In genomic region chr13:70407486-70407885, GRCh38 we compare ENCODE assay signal across 16 cellular contexts.
DNase-seq lines count a peak whose midpoint lies in the region; ATAC-seq, FAIRE-seq and TF ChIP-seq lines count a peak whose summit lies in the region.
"Had no signal": no experiment of that assay in that cellular context is flagged by ENCODE, and none has a peak within 500 bp of the region (broad histone marks: within the 10 kb centered on the region; RNA-seq: fewer than 3 reads in every experiment).

No MANE protein-coding gene starts in this region.

- H2AK5ac ChIP-seq in mesenchymal stem cell (ENCODE audit: low read length, severe bottlenecking), result no peak overlapping the region

- H3K36me3 Mint-ChIP-seq in T-helper 2 cell treated with Interferon-gamma antibody and Interleukin-4, amounts not matched to agents 5 μg/mL and 100 μg/mL, for 36 hours (ENCODE audit: low read depth), result no peaks in the 10 kb centered on the region
- H3K36me3 Mint-ChIP-seq: CD4-positive, alpha-beta memory T cell had no signal

- no peak overlapping the region for H3K4ac ChIP-seq in mesenchymal stem cell (ENCODE audit: low read depth in 1 of 2, low read length in 2 of 2)

- H4K91ac ChIP-seq in mesenchymal stem cell (ENCODE audit: low read length), result no peak overlapping the region

- TF ChIP-seq CTCF in PC-3 (conservative IDR thresholded peaks at IDR 0.05; ENCODE audit: low read depth, low read length) (no peak), bronchial epithelial cell (IDR thresholded peaks at IDR 0.05; ENCODE audit: insufficient read depth, low read length, severe bottlenecking) (no peak)

- H3K27me3 ChIP-seq in PC-3 (ENCODE audit: low read length), result no peaks in the 10 kb centered on the region
- no peaks in the 10 kb centered on the region for H3K27me3 ChIP-seq in bronchial epithelial cell (ENCODE audit: control insufficient read depth, insufficient read depth, low read length)
- H3K27me3 ChIP-seq in mesenchymal stem cell (ENCODE audit: control insufficient read depth in 1 of 2, insufficient read depth in 1 of 2, low read length in 2 of 2), result no peaks in the 10 kb centered on the region
- H3K27me3 ChIP-seq: BE2C had no signal

- no TSS peak for BruUV-seq in PC-3 (replicated peaks; lab: Mats Ljungman, UMichigan)

- no peaks in the 10 kb centered on the region for H3K79me1 ChIP-seq in mesenchymal stem cell (replicated peaks; ENCODE audit: low read length, poor library complexity, severe bottlenecking)

- no peak overlapping the region for H3K23ac ChIP-seq in mesenchymal stem cell (ENCODE audit: low read length in 2 of 2)

- no peaks in the 10 kb centered on the region for H3K4me1 Mint-ChIP-seq in T-helper 2 cell treated with Interferon-gamma antibody and Interleukin-4, amounts not matched to agents 5 μg/mL and 100 μg/mL, for 36 hours (ENCODE audit: low read depth)
- H3K4me1 Mint-ChIP-seq: CD4-positive, alpha-beta memory T cell had no signal

- peak overlapping the region; percentile 73 for H3K4me2 ChIP-seq in PC-3 (ENCODE audit: low read length)
- no peak overlapping the region for H3K4me2 ChIP-seq in mesenchymal stem cell (ENCODE audit: low read length, poor library complexity, severe bottlenecking)

- no peak overlapping the region for H2BK120ac ChIP-seq in mesenchymal stem cell (ENCODE audit: low read depth, low read length)

- H3K14ac ChIP-seq in mesenchymal stem cell (ENCODE audit: low read length in 2 of 2), result no peak overlapping the region

- H3K9me3 Mint-ChIP-seq in T-helper 2 cell treated with Interferon-gamma antibody and Interleukin-4, amounts not matched to agents 5 μg/mL and 100 μg/mL, for 36 hours, result peaks cover 7% of the 10 kb centered on the region

- FAIRE-seq in bronchial epithelial cell (lab: Jason Lieb, UNC), result no peak
- FAIRE-seq: A204.1, GM12878, GM18507, H54 had no signal

- H3K4me3 ChIP-seq in PC-3 (ENCODE audit: low read length), result peak overlapping the region; percentile 21; the same call in 1 of the 2 replicates
- H3K4me3 ChIP-seq in bronchial epithelial cell (ENCODE audit: low read depth, low read length), result no peak overlapping the region
- H3K4me3 ChIP-seq in mesenchymal stem cell (ENCODE audit: insufficient read depth in 1 of 2, low read depth in 1 of 2, low read length in 2 of 2), result no peak overlapping the region
- H3K4me3 ChIP-seq: GM12878, GM23248 had no signal

- no peaks in the 10 kb centered on the region for H4K20me1 ChIP-seq in PC-3 (ENCODE audit: low read length)

- H3K9ac ChIP-seq in PC-3 (ENCODE audit: low read length) (no peak overlapping the region; the same call in 1 of the 2 replicates), mesenchymal stem cell (ENCODE audit: low read length) (no peak overlapping the region)
- H3K9ac ChIP-seq: GM23248 had no signal

- intact Hi-C loops in PC-3 (cut with micrococcal nuclease), result no loop called here

- H3K9me2 ChIP-seq in PC-3 (replicated peaks; ENCODE audit: low read length), result no peaks in the 10 kb centered on the region

- H2AFZ ChIP-seq in PC-3 (ENCODE audit: low read length), result no peak overlapping the region
- no peak overlapping the region for H2AFZ ChIP-seq in mesenchymal stem cell (ENCODE audit: low read depth, low read length)
- H2AFZ ChIP-seq: GM23248 had no signal

- no peak overlapping the region for H2BK15ac ChIP-seq in mesenchymal stem cell (ENCODE audit: low read depth, poor library complexity, severe bottlenecking)

- H3K36me3 ChIP-seq in PC-3 (ENCODE audit: low read depth, low read length), result no peaks in the 10 kb centered on the region
- H3K36me3 ChIP-seq in bronchial epithelial cell (ENCODE audit: control insufficient read depth, insufficient read depth, low read length), result no peaks in the 10 kb centered on the region
- no peaks in the 10 kb centered on the region for H3K36me3 ChIP-seq in mesenchymal stem cell (ENCODE audit: control insufficient read depth in 1 of 2, insufficient read depth in 2 of 2, low read depth in 1 of 2, low read length in 2 of 2)
- H3K36me3 ChIP-seq: BE2C had no signal

- CTCF ChIA-PET in PC-3 (lab: Charles Lee), result no interaction called here

- DNase-seq in PC-3 (peak; percentile 61), bronchial epithelial cell (ENCODE audit: low read depth) (peak; percentile 58), mesenchymal stem cell (peak; percentile 7), NCI-H1092 (lab: John Stamatoyannopoulos, UW) (no peak)
- DNase-seq in T-helper 2 cell treated with Interferon-gamma antibody and Interleukin-4, amounts not matched to agents 5 μg/mL and 100 μg/mL, for 36 hours (ENCODE audit: low spot score), result no peak
- DNase-seq in activated CD4-positive, alpha-beta T cell treated with anti-CD3 and anti-CD28 coated beads, Interleukin-2, amount 50 U/mL, for 1 hour, result no peak
- DNase-seq: BE2C, DMS79, GM23248 had no signal

- POLR2A ChIA-PET in PC-3 (lab: Charles Lee; ENCODE audit: unreplicated experiment), result no interaction called here

- H3K79me2 ChIP-seq in PC-3 (ENCODE audit: low read length), result no peaks in the 10 kb centered on the region

- H4K8ac ChIP-seq in mesenchymal stem cell (ENCODE audit: low read length), result no peak overlapping the region

- H3F3A ChIP-seq in PC-3 (ENCODE audit: low read length, unreplicated experiment), result no peaks in the 10 kb centered on the region

- peak; percentile 85 for ATAC-seq in PC-3
- ATAC-seq in HG03039 (IDR thresholded peaks at IDR 0.05; ENCODE audit: unreplicated experiment), result no peak
- ATAC-seq: GM12878 had no signal

- H3K4me3 Mint-ChIP-seq in T-helper 2 cell treated with Interferon-gamma antibody and Interleukin-4, amounts not matched to agents 5 μg/mL and 100 μg/mL, for 36 hours, result no peak overlapping the region
- H3K4me3 Mint-ChIP-seq: CD4-positive, alpha-beta memory T cell had no signal

- H2BK5ac ChIP-seq in mesenchymal stem cell (ENCODE audit: low read depth, low read length, poor library complexity, severe bottlenecking), result no peak overlapping the region

- H3K18ac ChIP-seq in mesenchymal stem cell (ENCODE audit: low read depth in 1 of 2, low read length in 2 of 2), result no peak overlapping the region

- no CpG with 5 or more reads among the region's 1 CpG for WGBS in mesenchymal stem cell

- peak overlapping the region; percentile 52 for H3K27ac ChIP-seq in PC-3 (ENCODE audit: low read length)
- H3K27ac ChIP-seq in mesenchymal stem cell (ENCODE audit: low read length, poor library complexity, severe bottlenecking), result peak overlapping the region; percentile 49
- H3K27ac ChIP-seq: C4-2B, GM23248 had no signal

- H3K9me3 ChIP-seq in PC-3 (ENCODE audit: low read length), result no peaks in the 10 kb centered on the region
- no peaks in the 10 kb centered on the region for H3K9me3 ChIP-seq in mesenchymal stem cell (ENCODE audit: control insufficient read depth, low read length)
- H3K9me3 ChIP-seq: BE2C had no signal

- H3K4me1 ChIP-seq in PC-3 (ENCODE audit: insufficient read depth, low read length) (peaks cover 24% of the 10 kb centered on the region), mesenchymal stem cell (ENCODE audit: control insufficient read depth, insufficient read depth, low read depth, low read length) (peaks cover 3% of the 10 kb centered on the region)
- H3K4me1 ChIP-seq: BE2C had no signal

- no peak overlapping the region for H2BK12ac ChIP-seq in mesenchymal stem cell (ENCODE audit: low read length in 2 of 2)

- no peaks in the 10 kb centered on the region for H3K27me3 Mint-ChIP-seq in T-helper 2 cell treated with Interferon-gamma antibody and Interleukin-4, amounts not matched to agents 5 μg/mL and 100 μg/mL, for 36 hours (ENCODE audit: low read depth)
- H3K27me3 Mint-ChIP-seq: CD4-positive, alpha-beta memory T cell had no signal

- no peak overlapping the region for H3K27ac Mint-ChIP-seq in T-helper 2 cell treated with Interferon-gamma antibody and Interleukin-4, amounts not matched to agents 5 μg/mL and 100 μg/mL, for 36 hours
- H3K27ac Mint-ChIP-seq: CD4-positive, alpha-beta memory T cell had no signal

Comparison
In these comparisons a context has a peak if more than half of its experiments do, and no peak if none do; other contexts are left out.
1. DNase-seq: peak in PC-3 (single experiment), bronchial epithelial cell (single experiment) and mesenchymal stem cell (single experiment); none in T-helper 2 cell treated with Interferon-gamma antibody and Interleukin-4, amounts not matched to agents 5 μg/mL and 100 μg/mL, for 36 hours (single experiment), NCI-H1092 (single experiment) and activated CD4-positive, alpha-beta T cell treated with anti-CD3 and anti-CD28 coated beads, Interleukin-2, amount 50 U/mL, for 1 hour (single experiment).